2 cellular contexts compared by ENCODE assay signal in genomic region chr2:1750270-1750934, GRCh38.
TF ChIP-seq lines count a peak whose summit lies in the region.

No MANE protein-coding gene starts in this region.

TF ChIP-seq in IMR-90, 13 proteins besides CTCF, POLR2A, EP300 and RAD21:
- TF ChIP-seq MXI1 (IDR thresholded peaks at IDR 0.05; ENCODE audit: borderline replicate concordance, low read depth, low read length) (no peak), MAZ (IDR thresholded peaks at IDR 0.05; ENCODE audit: borderline replicate concordance, low read depth, low read length) (no peak), MAFK (IDR thresholded peaks at IDR 0.05; ENCODE audit: low read depth, low read length) (no peak), SMC3 (IDR thresholded peaks at IDR 0.05; ENCODE audit: low read depth, low read length) (no peak), CEBPB (IDR thresholded peaks at IDR 0.05; ENCODE audit: low read depth, low read length) (no peak), RFX5 (IDR thresholded peaks at IDR 0.05; ENCODE audit: low read depth, low read length) (no peak), BHLHE40 (IDR thresholded peaks at IDR 0.05; ENCODE audit: low read depth, low read length) (no peak), FOS (IDR thresholded peaks at IDR 0.05; ENCODE audit: low read depth, low read length) (no peak), RCOR1 (IDR thresholded peaks at IDR 0.05; ENCODE audit: insufficient replicate concordance, low read length) (no peak), ELK1 (IDR thresholded peaks at IDR 0.05; ENCODE audit: borderline replicate concordance, low read depth, low read length) (no peak), NFE2L2 (IDR thresholded peaks at IDR 0.05; ENCODE audit: low read depth, low read length) (no peak), CHD1 (IDR thresholded peaks at IDR 0.05; ENCODE audit: low read depth, low read length) (no peak), USF2 (IDR thresholded peaks at IDR 0.05; ENCODE audit: low read depth, low read length) (no peak)

TF ChIP-seq in K562, 482 proteins besides CTCF, POLR2A, EP300 and RAD21:
- TF ChIP-seq HNRNPUL1 (IDR thresholded peaks at IDR 0.05; ENCODE audit: low read length), result no peak
- peak; percentile 65 for TF ChIP-seq PCBP2 (IDR thresholded peaks at IDR 0.05; ENCODE audit: low read depth, low read length, poor library complexity, severe bottlenecking)
